Comparison of ENCODE assay signal across 12 cellular contexts in the genomic region with DNA sequence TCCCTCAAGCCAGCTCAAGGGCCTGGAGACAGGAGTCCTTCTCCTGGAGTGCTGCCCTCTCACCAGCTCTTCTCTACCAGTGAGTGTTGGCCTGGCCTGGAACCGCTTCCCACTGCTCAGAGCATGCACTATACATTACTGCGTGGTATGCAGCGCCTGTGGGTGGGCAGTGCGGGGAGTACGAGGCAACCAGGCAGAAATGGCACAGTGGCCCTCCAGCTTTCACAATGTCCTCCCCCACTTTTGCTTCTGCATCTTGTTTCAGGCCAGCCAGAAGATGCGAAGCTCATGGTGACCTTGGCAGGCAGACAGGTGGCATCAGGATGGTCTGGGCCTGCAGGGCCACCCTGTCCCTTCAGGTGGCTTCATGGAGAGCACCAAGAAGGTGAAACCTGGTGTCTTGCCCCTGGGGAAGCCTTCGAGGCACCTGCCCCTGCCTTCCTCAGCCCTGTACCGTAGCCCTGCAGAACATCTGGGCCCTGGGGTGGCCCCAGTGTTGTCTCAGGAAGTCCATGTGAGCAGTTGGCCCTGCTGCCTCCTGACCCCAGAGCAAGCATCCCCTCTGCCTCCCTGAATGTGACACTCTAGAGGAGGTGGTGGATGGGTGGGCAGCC. TPM values are rescaled to one million over a fixed set of nuclear protein-coding genes. Genes with fewer than 3 reads are reported as not detected.
DNase-seq lines count a peak whose midpoint lies in the region; ATAC-seq, FAIRE-seq and TF ChIP-seq lines count a peak whose summit lies in the region.
"Had no signal": no experiment of that assay in that cellular context is flagged by ENCODE, and none has a peak within 500 bp of the region (broad histone marks: within the 10 kb centered on the region; RNA-seq: fewer than 3 reads in every experiment).

No MANE protein-coding gene starts in this region.

- H3K4me1 ChIP-seq in kidney (ENCODE audit: control insufficient read depth in 1 of 2, insufficient read depth in 1 of 2, low read depth in 1 of 2, low read length in 2 of 2), result peaks cover 0 to 11% of the 10 kb centered on the region in 2 donors
- H3K4me1 ChIP-seq in upper lobe of right lung, result peaks cover 13% of the 10 kb centered on the region

- no peak overlapping the region for H3K9ac ChIP-seq in kidney (ENCODE audit: low read length in 2 of 2)

- no peak overlapping the region for H3K27ac ChIP-seq in kidney (ENCODE audit: low read depth in 2 of 2, low read length in 2 of 2)
- H3K27ac ChIP-seq in upper lobe of right lung, result no peak overlapping the region
- no peak overlapping the region for H3K27ac ChIP-seq in substantia nigra (ENCODE audit: low read depth, low read length, poor library complexity, severe bottlenecking)

- H3K4me1 Mint-ChIP-seq in activated naive CD4-positive, alpha-beta T cell treated with anti-CD3 and anti-CD28 coated beads, Interleukin-2, amount 50 U/mL, for 24 hours, result peaks cover 19% of the 10 kb centered on the region
- peaks cover 9% of the 10 kb centered on the region for H3K4me1 Mint-ChIP-seq in activated naive CD4-positive, alpha-beta T cell treated with anti-CD3 and anti-CD28 coated beads for 36 hours (ENCODE audit: low read depth)
- peaks cover 7% of the 10 kb centered on the region for H3K4me1 Mint-ChIP-seq in WTC11

- H3K4me3 ChIP-seq in kidney (ENCODE audit: low read length in 2 of 2) (no peak overlapping the region), upper lobe of right lung (no peak overlapping the region)

- no peaks in the 10 kb centered on the region for H3K9me3 ChIP-seq in kidney (ENCODE audit: control insufficient read depth in 1 of 2, low read length in 2 of 2)
- no peaks in the 10 kb centered on the region for H3K9me3 ChIP-seq in upper lobe of right lung

- intact Hi-C loops in activated naive CD4-positive, alpha-beta T cell treated with anti-CD3 and anti-CD28 coated beads for 36 hours (cut with micrococcal nuclease), result no loop called here
- intact Hi-C loops in kidney (cut with DNase I) (no loop called here), upper lobe of right lung (cut with DNase I) (no loop called here)

- no peak for TF ChIP-seq CTCF in WTC11 (IDR thresholded peaks at IDR 0.05)
- TF ChIP-seq CTCF in kidney (IDR thresholded peaks at IDR 0.05; ENCODE audit: borderline replicate concordance, extremely low read depth, insufficient read depth), result no peak
- no peak for TF ChIP-seq CTCF in upper lobe of right lung (IDR thresholded peaks at IDR 0.05)

- H3K27me3 Mint-ChIP-seq in activated naive CD4-positive, alpha-beta T cell treated with anti-CD3 and anti-CD28 coated beads, Interleukin-2, amount 50 U/mL, for 24 hours, result peaks cover 12% of the 10 kb centered on the region
- H3K27me3 Mint-ChIP-seq in activated naive CD4-positive, alpha-beta T cell treated with anti-CD3 and anti-CD28 coated beads for 36 hours (ENCODE audit: low read depth), result peaks cover 27% of the 10 kb centered on the region
- peaks cover 51% of the 10 kb centered on the region for H3K27me3 Mint-ChIP-seq in WTC11 (ENCODE audit: low read depth)

- no peak for ATAC-seq in WTC11
- no peak for ATAC-seq in upper lobe of right lung
- no peak for ATAC-seq in HG02610 (IDR thresholded peaks at IDR 0.05; ENCODE audit: unreplicated experiment)

- CTCF ChIA-PET in activated naive CD4-positive, alpha-beta T cell treated with anti-CD3 and anti-CD28 coated beads for 36 hours (lab: Charles Lee), result interaction anchor here (0.6 kb wide), 1 partner anchor 79 kb away, joined by 3 read pairs; no protein-coding TSS in a partner anchor
- CTCF ChIA-PET in WTC11 (lab: Charles Lee), result interaction anchor here (0.6 to 2.7 kb wide), 27 partner anchors 9 to 451 kb away, joined by 3 to 48 read pairs (median 4); a partner anchor contains a TSS

- DNase-seq in activated naive CD4-positive, alpha-beta T cell treated with anti-CD3 and anti-CD28 coated beads for 36 hours, result no peak
- DNase-seq in WTC11 (ENCODE audit: low spot score) (no peak), kidney (peak; percentile 61), upper lobe of right lung (peak; percentile 49), C1 segment of cervical spinal cord (lab: John Stamatoyannopoulos, UW) (no peak), substantia nigra (lab: John Stamatoyannopoulos, UW) (no peak)
- DNase-seq: AML-193, GOT3, NCI-H510A had no signal

- POLR2A ChIA-PET in WTC11 (lab: Charles Lee), result no interaction called here

- no peak for FAIRE-seq in kidney (lab: Jason Lieb, UNC)

- H3K36me3 ChIP-seq in kidney (ENCODE audit: control insufficient read depth in 1 of 2, insufficient read depth in 2 of 2, low read length in 2 of 2) (no peaks in the 10 kb centered on the region), upper lobe of right lung (no peaks in the 10 kb centered on the region)

- no peaks in the 10 kb centered on the region for H3K36me3 Mint-ChIP-seq in activated naive CD4-positive, alpha-beta T cell treated with anti-CD3 and anti-CD28 coated beads, Interleukin-2, amount 50 U/mL, for 24 hours
- no peaks in the 10 kb centered on the region for H3K36me3 Mint-ChIP-seq in activated naive CD4-positive, alpha-beta T cell treated with anti-CD3 and anti-CD28 coated beads for 36 hours (ENCODE audit: low read depth)
- no peaks in the 10 kb centered on the region for H3K36me3 Mint-ChIP-seq in WTC11

- peaks cover 32% of the 10 kb centered on the region for H3K27me3 ChIP-seq in upper lobe of right lung

- H3K4me3 Mint-ChIP-seq in activated naive CD4-positive, alpha-beta T cell treated with anti-CD3 and anti-CD28 coated beads, Interleukin-2, amount 50 U/mL, for 24 hours, result peak overlapping the region; percentile 11
- no peak overlapping the region for H3K4me3 Mint-ChIP-seq in activated naive CD4-positive, alpha-beta T cell treated with anti-CD3 and anti-CD28 coated beads for 36 hours
- no peak overlapping the region; the same call in 1 of the 2 replicates for H3K4me3 Mint-ChIP-seq in WTC11
- H3K4me3 Mint-ChIP-seq: stimulated activated naive CD8-positive, alpha-beta T cell treated with anti-CD3 and anti-CD28 coated beads, Interleukin-15, Interleukin-2, amounts not matched to agents 100 ng/mL and 50 ng/mL, for 24 hours had no signal

- no peaks in the 10 kb centered on the region for H3K9me3 Mint-ChIP-seq in activated naive CD4-positive, alpha-beta T cell treated with anti-CD3 and anti-CD28 coated beads, Interleukin-2, amount 50 U/mL, for 24 hours
- no peaks in the 10 kb centered on the region for H3K9me3 Mint-ChIP-seq in activated naive CD4-positive, alpha-beta T cell treated with anti-CD3 and anti-CD28 coated beads for 36 hours
- no peaks in the 10 kb centered on the region for H3K9me3 Mint-ChIP-seq in WTC11
- H3K9me3 Mint-ChIP-seq: stimulated activated naive CD8-positive, alpha-beta T cell treated with anti-CD3 and anti-CD28 coated beads, Interleukin-15, Interleukin-2, amounts not matched to agents 100 ng/mL and 50 ng/mL, for 24 hours had no signal

- no peak overlapping the region for H3K27ac Mint-ChIP-seq in activated naive CD4-positive, alpha-beta T cell treated with anti-CD3 and anti-CD28 coated beads, Interleukin-2, amount 50 U/mL, for 24 hours
- no peak overlapping the region for H3K27ac Mint-ChIP-seq in activated naive CD4-positive, alpha-beta T cell treated with anti-CD3 and anti-CD28 coated beads for 36 hours
- no peak overlapping the region for H3K27ac Mint-ChIP-seq in WTC11
- H3K27ac Mint-ChIP-seq: stimulated activated naive CD8-positive, alpha-beta T cell treated with anti-CD3 and anti-CD28 coated beads, Interleukin-15, Interleukin-2, amounts not matched to agents 100 ng/mL and 50 ng/mL, for 24 hours had no signal

TF ChIP-seq in WTC11, 78 proteins besides CTCF, POLR2A, EP300 and RAD21:
- TF ChIP-seq, protein P1, sequence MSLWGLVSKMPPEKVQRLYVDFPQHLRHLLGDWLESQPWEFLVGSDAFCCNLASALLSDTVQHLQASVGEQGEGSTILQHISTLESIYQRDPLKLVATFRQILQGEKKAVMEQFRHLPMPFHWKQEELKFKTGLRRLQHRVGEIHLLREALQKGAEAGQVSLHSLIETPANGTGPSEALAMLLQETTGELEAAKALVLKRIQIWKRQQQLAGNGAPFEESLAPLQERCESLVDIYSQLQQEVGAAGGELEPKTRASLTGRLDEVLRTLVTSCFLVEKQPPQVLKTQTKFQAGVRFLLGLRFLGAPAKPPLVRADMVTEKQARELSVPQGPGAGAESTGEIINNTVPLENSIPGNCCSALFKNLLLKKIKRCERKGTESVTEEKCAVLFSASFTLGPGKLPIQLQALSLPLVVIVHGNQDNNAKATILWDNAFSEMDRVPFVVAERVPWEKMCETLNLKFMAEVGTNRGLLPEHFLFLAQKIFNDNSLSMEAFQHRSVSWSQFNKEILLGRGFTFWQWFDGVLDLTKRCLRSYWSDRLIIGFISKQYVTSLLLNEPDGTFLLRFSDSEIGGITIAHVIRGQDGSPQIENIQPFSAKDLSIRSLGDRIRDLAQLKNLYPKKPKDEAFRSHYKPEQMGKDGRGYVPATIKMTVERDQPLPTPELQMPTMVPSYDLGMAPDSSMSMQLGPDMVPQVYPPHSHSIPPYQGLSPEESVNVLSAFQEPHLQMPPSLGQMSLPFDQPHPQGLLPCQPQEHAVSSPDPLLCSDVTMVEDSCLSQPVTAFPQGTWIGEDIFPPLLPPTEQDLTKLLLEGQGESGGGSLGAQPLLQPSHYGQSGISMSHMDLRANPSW (CRISPR knock-in tag; conservative IDR thresholded peaks at IDR 0.05; ENCODE audit: low read depth), result no peak
- TF ChIP-seq MYBL2 (CRISPR knock-in tag; IDR thresholded peaks at IDR 0.05), result no peak
- TF ChIP-seq, protein P2, sequence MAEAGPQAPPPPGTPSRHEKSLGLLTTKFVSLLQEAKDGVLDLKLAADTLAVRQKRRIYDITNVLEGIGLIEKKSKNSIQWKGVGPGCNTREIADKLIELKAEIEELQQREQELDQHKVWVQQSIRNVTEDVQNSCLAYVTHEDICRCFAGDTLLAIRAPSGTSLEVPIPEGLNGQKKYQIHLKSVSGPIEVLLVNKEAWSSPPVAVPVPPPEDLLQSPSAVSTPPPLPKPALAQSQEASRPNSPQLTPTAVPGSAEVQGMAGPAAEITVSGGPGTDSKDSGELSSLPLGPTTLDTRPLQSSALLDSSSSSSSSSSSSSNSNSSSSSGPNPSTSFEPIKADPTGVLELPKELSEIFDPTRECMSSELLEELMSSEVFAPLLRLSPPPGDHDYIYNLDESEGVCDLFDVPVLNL (CRISPR knock-in tag; IDR thresholded peaks at IDR 0.05; ENCODE audit: borderline replicate concordance, low read depth), result 0 out of 2 replicates have a peak, but pooled peaks have one; percentile 25

RNA-seq across cellular contexts. Expression of a gene that starts 35.8 kb away (rescaled TPM):
- total RNA-seq in activated naive CD4-positive, alpha-beta T cell treated with anti-CD3 and anti-CD28 coated beads for 36 hours, result not detected
- total RNA-seq in WTC11 (2021) (20.8 to 21.4 TPM (median 21.0 TPM) in 3 replicates), kidney (3.6 TPM), upper lobe of right lung (2.6 TPM)
- 2.8 TPM for polyA plus RNA-seq in kidney (ENCODE audit: insufficient read depth, low read depth, low replicate concordance)

Comparison
In these comparisons a context has a peak if more than half of its experiments do, and no peak if none do; other contexts are left out.
1. DNase-seq: peak in kidney (single experiment) and upper lobe of right lung (single experiment); none in activated naive CD4-positive, alpha-beta T cell treated with anti-CD3 and anti-CD28 coated beads for 36 hours (single experiment), WTC11 (single experiment), C1 segment of cervical spinal cord (0 of 14) and substantia nigra (0 of 49).